Comparison of ENCODE assay signal across 8 cellular contexts in genomic region chr15:51094606-51095569, GRCh38. TPM values are rescaled to one million over a fixed set of nuclear protein-coding genes. Genes with fewer than 3 reads are reported as not detected.
A peak's percentile ranks its signal among the peaks of the same experiment; 100 is the strongest.
DNase-seq lines count a peak whose midpoint lies in the region; ATAC-seq, FAIRE-seq and TF ChIP-seq lines count a peak whose summit lies in the region.

TNFAIP8L3 (minus strand) TSS chr15:51094906; CDS start chr15:51094595, 311 bp downstream.

- intact Hi-C loops in CD14-positive monocyte (cut with micrococcal nuclease) (no loop called here), breast epithelium (cut with DNase I; ENCODE audit: low total_unique reads) (no loop called here), testis (cut with DNase I; ENCODE audit: low total_unique reads) (no loop called here)

- DNase-seq in CD14-positive monocyte (ENCODE audit: low spot score) (no peak), LHCN-M2 (ENCODE audit: low read depth) (peak; percentile 64), breast epithelium (ENCODE audit: low spot score in 2 of 2) (no peak), left lobe of liver (ENCODE audit: low spot score) (peak; percentile 46), testis (peak; percentile 28), GM19239 (ENCODE audit: insufficient read length, low spot score) (no peak)

- TF ChIP-seq CTCF in CD14-positive monocyte (IDR thresholded peaks at IDR 0.05) (no peak), breast epithelium (IDR thresholded peaks at IDR 0.05) (no peak), testis (IDR thresholded peaks at IDR 0.05) (no peak)

- H3K9me3 Mint-ChIP-seq in CD14-positive monocyte: peaks cover 0 to 13% (median 4%) of the 10 kb centered on the region in 7 donors

- H3K27ac Mint-ChIP-seq in CD14-positive monocyte: peak within 1 kb of the TSS in 1 of 7 donors; percentile 41

- no peaks in the 10 kb centered on the region for H3K9me3 ChIP-seq in breast epithelium
- H3K9me3 ChIP-seq in testis: no peaks in the 10 kb centered on the region

- peaks cover 40% of the 10 kb centered on the region for H3K4me1 Mint-ChIP-seq in CD14-positive monocyte

- FAIRE-seq in GM19239 (lab: Jason Lieb, UNC): no peak

- H3K36me3 Mint-ChIP-seq in CD14-positive monocyte: no peaks in the 10 kb centered on the region

- H3K4me1 ChIP-seq in breast epithelium: peaks cover 0 to 6% of the 10 kb centered on the region in 2 donors
- peaks cover 4% of the 10 kb centered on the region for H3K4me1 ChIP-seq in testis

- H3K27me3 Mint-ChIP-seq in CD14-positive monocyte (ENCODE audit: low read depth in 3 of 3): peaks cover 70 to 77% (median 73%) of the 10 kb centered on the region in 3 donors

- H3K27me3 ChIP-seq in breast epithelium (peaks cover 3 to 27% of the 10 kb centered on the region in 2 donors), testis (no peaks in the 10 kb centered on the region)

- TF ChIP-seq POLR2A in breast epithelium (IDR thresholded peaks at IDR 0.05) (no peak), testis (IDR thresholded peaks at IDR 0.05) (no peak)

- H3K4me3 ChIP-seq in breast epithelium: peak within 1 kb of the TSS; percentile 56 to 80 (median 66)
- peak within 1 kb of the TSS; percentile 60 to 69 for H3K4me3 ChIP-seq in testis

- H3K27ac ChIP-seq in breast epithelium: peak within 1 kb of the TSS in 1 of 2 donors; percentile 67
- H3K27ac ChIP-seq in testis: peak within 1 kb of the TSS; percentile 31 to 79

- H3K4me3 Mint-ChIP-seq in CD14-positive monocyte: peak within 1 kb of the TSS; percentile 73 to 89

- H3K36me3 ChIP-seq in breast epithelium: no peaks in the 10 kb centered on the region
- no peaks in the 10 kb centered on the region for H3K36me3 ChIP-seq in testis (ENCODE audit: low read depth, missing control alignments)

- ATAC-seq in left lobe of liver (peak; percentile 74), HG03469 (IDR thresholded peaks at IDR 0.05; ENCODE audit: unreplicated experiment) (no peak), GM18502 (IDR thresholded peaks at IDR 0.05; ENCODE audit: poor library complexity, unreplicated experiment) (no peak)

- WGBS in testis, 2 donors: 3 to 6% methylated on average over 27 to 59 of the region's 98 CpGs

RNA-seq across cellular contexts. Expression of gene TNFAIP8L3, which starts in this region (rescaled TPM):
- not detected for polyA plus RNA-seq in CD14-positive monocyte
- 141 and 162 TPM in 2 replicates for total RNA-seq in LHCN-M2 (2014; rRNA removed)
- 18.4 TPM for polyA plus RNA-seq in LHCN-M2 (2012)
- 1 to 10 TPM; 2.5 to 4.3 (median 4.0) TPM for total RNA-seq in breast epithelium
- total RNA-seq in left lobe of liver: 1.1 TPM
- 10 to 100 TPM in 1 of 2 donors, 1 to 10 TPM in 1; 5.1 to 17.3 TPM for total RNA-seq in testis
- polyA plus RNA-seq in testis (ENCODE audit: insufficient read depth, low read depth, low replicate concordance): 10.2 TPM

Comparison
In these comparisons a context has a peak if more than half of its experiments do, and no peak if none do; other contexts are left out.
1. RNA of gene TNFAIP8L3 (polyA plus RNA-seq): 10.2 TPM in testis (single experiment); not detected in CD14-positive monocyte; every median in the first group is over 10 times any median in the second.
2. DNase-seq: peak in LHCN-M2 (single experiment), left lobe of liver (single experiment) and testis (single experiment); none in CD14-positive monocyte (single experiment), breast epithelium (0 of 2) and GM19239 (single experiment).